In genomic region chr10:125774581-125775191, GRCh38 we compare ENCODE assay signal across 30 cellular contexts. TPM values are rescaled to one million over a fixed set of nuclear protein-coding genes. Genes with fewer than 3 reads are reported as not detected.
"Had no signal": no experiment of that assay in that cellular context is flagged by ENCODE, and none has a peak within 500 bp of the region (broad histone marks: within the 10 kb centered on the region; RNA-seq: fewer than 3 reads in every experiment).

No MANE protein-coding gene starts in this region.

- DNase-seq: activated CD4-positive, alpha-beta T cell treated with anti-CD3 and anti-CD28 coated beads for 4 hours; activated CD8-positive, alpha-beta T cell treated with anti-CD3 and anti-CD28 coated beads for 36 hours; activated effector memory CD4-positive, alpha-beta T cell treated with Interleukin-2 at 50 U/mL for 16 hours; activated naive CD4-positive, alpha-beta T cell; activated naive CD8-positive, alpha-beta T cell treated with anti-CD3 and anti-CD28 coated beads, Interleukin-2, amount 50 U/mL, for 24 hours; activated T-cell treated with anti-CD3 and anti-CD28 coated beads, Interleukin-2, amount 50 U/mL, for 24 hours; amygdala; KG1; MG63; MV-4-11; NCI-H1105; NCI-H1436; NCI-H1694 treated with DMSO at 0.1 percent for 48 hours; NCI-H2029 treated with DMSO at 0.1 percent for 48 hours; NCI-H510A treated with DMSO at 0.1 percent for 48 hours; NCI-H69; NK-92 treated with Interleukin-12 subunit alpha and Interleukin-12 subunit beta, amount 100 ng/mL, for 24 hours; OCI-M1; Peyer's patch; Right ventricle myocardium superior; SJCRH30; SK-N-SH; SW 1271 had no signal

- H3K9ac ChIP-seq: SK-N-SH had no signal

- H3K9me3 ChIP-seq: MG63, Peyer's patch, SJCRH30, SK-N-SH had no signal

- H3K27me3 ChIP-seq: MG63, Peyer's patch, SJCRH30 had no signal

- H3K9me3 Mint-ChIP-seq: activated CD8-positive, alpha-beta T cell treated with anti-CD3 and anti-CD28 coated beads for 36 hours; activated naive CD4-positive, alpha-beta T cell treated with anti-CD3 and anti-CD28 coated beads, Interleukin-2, amount 50 U/mL, for 24 hours; activated naive CD8-positive, alpha-beta T cell treated with anti-CD3 and anti-CD28 coated beads, Interleukin-2, amount 50 U/mL, for 24 hours; activated T-cell treated with anti-CD3 and anti-CD28 coated beads, Interleukin-2, amount 50 U/mL, for 24 hours; activated T-helper 1 cell treated with anti-CD3 and anti-CD28 coated beads, Interleukin-12 subunit alpha, Interleukin-12 subunit beta, Interleukin-2, Interleukin-4 antibody, amounts not matched to agents 30 ng/mL and 10 ng/mL and 1 ng/mL, durations not matched to agents 14 hours and 24 hours and 36 hours; T-helper 1 cell treated with Interleukin-12 subunit alpha and Interleukin-12 subunit beta and Interleukin-4 antibody, amounts not matched to agents 30 μg/mL and 1 μg/mL, for 36 hours had no signal

- H3K4me3 ChIP-seq: MG63, Peyer's patch, SJCRH30 had no signal

- H3K4me3 Mint-ChIP-seq: activated CD8-positive, alpha-beta T cell treated with anti-CD3 and anti-CD28 coated beads for 36 hours; activated naive CD4-positive, alpha-beta T cell treated with anti-CD3 and anti-CD28 coated beads, Interleukin-2, amount 50 U/mL, for 24 hours; activated naive CD8-positive, alpha-beta T cell treated with anti-CD3 and anti-CD28 coated beads, Interleukin-2, amount 50 U/mL, for 24 hours; activated T-cell treated with anti-CD3 and anti-CD28 coated beads, Interleukin-2, amount 50 U/mL, for 24 hours; activated T-helper 1 cell treated with anti-CD3 and anti-CD28 coated beads, Interleukin-12 subunit alpha, Interleukin-12 subunit beta, Interleukin-2, Interleukin-4 antibody, amounts not matched to agents 30 ng/mL and 10 ng/mL and 1 ng/mL, durations not matched to agents 14 hours and 24 hours and 36 hours; brain; T-helper 1 cell treated with Interleukin-12 subunit alpha and Interleukin-12 subunit beta and Interleukin-4 antibody, amounts not matched to agents 30 μg/mL and 1 μg/mL, for 36 hours had no signal

- H3K36me3 ChIP-seq: MG63, Peyer's patch, SJCRH30 had no signal

- H3K4me1 ChIP-seq: Peyer's patch, SJCRH30 had no signal

- FAIRE-seq: astrocyte had no signal

- H3K4me1 Mint-ChIP-seq: activated naive CD4-positive, alpha-beta T cell treated with anti-CD3 and anti-CD28 coated beads, Interleukin-2, amount 50 U/mL, for 24 hours; activated naive CD8-positive, alpha-beta T cell treated with anti-CD3 and anti-CD28 coated beads, Interleukin-2, amount 50 U/mL, for 24 hours had no signal

- H3K27ac ChIP-seq: Peyer's patch, RWPE1, SJCRH30 had no signal

- H3K27me3 Mint-ChIP-seq: activated naive CD8-positive, alpha-beta T cell treated with anti-CD3 and anti-CD28 coated beads, Interleukin-2, amount 50 U/mL, for 24 hours; brain had no signal

- H3K27ac Mint-ChIP-seq: activated CD8-positive, alpha-beta T cell treated with anti-CD3 and anti-CD28 coated beads for 36 hours; activated naive CD4-positive, alpha-beta T cell treated with anti-CD3 and anti-CD28 coated beads, Interleukin-2, amount 50 U/mL, for 24 hours; activated naive CD8-positive, alpha-beta T cell treated with anti-CD3 and anti-CD28 coated beads, Interleukin-2, amount 50 U/mL, for 24 hours; activated T-cell treated with anti-CD3 and anti-CD28 coated beads, Interleukin-2, amount 50 U/mL, for 24 hours; activated T-helper 1 cell treated with anti-CD3 and anti-CD28 coated beads, Interleukin-12 subunit alpha, Interleukin-12 subunit beta, Interleukin-2, Interleukin-4 antibody, amounts not matched to agents 30 ng/mL and 10 ng/mL and 1 ng/mL, durations not matched to agents 14 hours and 24 hours and 36 hours; brain; T-helper 1 cell treated with Interleukin-12 subunit alpha and Interleukin-12 subunit beta and Interleukin-4 antibody, amounts not matched to agents 30 μg/mL and 1 μg/mL, for 36 hours had no signal

- ATAC-seq: activated CD4-positive, CD25-positive, alpha-beta regulatory T cell treated with anti-CD3 and anti-CD28 coated beads, Interleukin-2, amount 50 U/mL, for 24 hours; activated CD8-positive, alpha-beta T cell treated with anti-CD3 and anti-CD28 coated beads for 36 hours; activated naive CD8-positive, alpha-beta T cell treated with anti-CD3 and anti-CD28 coated beads, Interleukin-2, amount 50 U/mL, for 24 hours had no signal

- H3K36me3 Mint-ChIP-seq: activated naive CD4-positive, alpha-beta T cell treated with anti-CD3 and anti-CD28 coated beads, Interleukin-2, amount 50 U/mL, for 24 hours had no signal

- H3K4me2 ChIP-seq: SK-N-SH had no signal

RNA-seq across cellular contexts. Expression of gene MMP21, which starts 0.9 kb away (rescaled TPM):
- total RNA-seq: activated CD8-positive, alpha-beta T cell treated with anti-CD3 and anti-CD28 coated beads for 36 hours; activated T-helper 1 cell treated with anti-CD3 and anti-CD28 coated beads, Interleukin-12 subunit alpha, Interleukin-12 subunit beta, Interleukin-2, Interleukin-4 antibody, amounts not matched to agents 30 ng/mL and 10 ng/mL and 1 ng/mL, durations not matched to agents 14 hours and 24 hours and 36 hours; astrocyte; Right ventricle myocardium superior; SJCRH30 had no signal
